14 cellular contexts compared by ENCODE assay signal in the genomic region with DNA sequence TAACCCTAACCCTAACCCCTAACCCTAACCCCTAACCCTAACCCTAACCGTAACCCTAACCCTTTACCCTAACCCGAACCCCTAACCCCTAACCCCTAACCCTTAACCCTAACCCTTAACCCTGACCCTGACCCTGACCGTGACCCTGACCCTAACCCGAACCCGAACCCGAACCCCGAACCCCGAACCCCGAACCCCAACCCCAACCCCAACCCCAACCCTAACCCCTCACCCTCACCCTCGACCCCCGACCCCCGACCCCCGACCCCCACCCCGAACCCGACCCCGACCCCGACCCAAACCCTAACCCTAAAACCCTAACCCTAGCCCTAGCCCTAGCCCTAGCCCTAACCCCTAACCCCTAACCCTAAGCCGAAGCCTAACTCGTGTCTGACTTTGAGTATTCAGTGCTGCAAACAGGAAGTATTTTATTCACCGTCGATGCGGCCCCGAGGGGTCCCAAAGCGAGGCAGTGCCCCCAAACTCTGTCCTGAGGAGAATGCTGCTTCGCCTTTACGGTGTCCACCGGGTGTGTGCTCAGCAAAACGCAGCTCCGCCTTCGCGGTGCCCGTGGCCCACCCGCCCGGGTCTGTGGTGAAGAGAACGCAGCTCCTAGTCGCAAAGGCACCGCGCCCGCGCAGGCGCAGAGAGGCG. TPM values are rescaled to one million over a fixed set of nuclear protein-coding genes. Genes with fewer than 3 reads are reported as not detected.
A peak's percentile ranks its signal among the peaks of the same experiment; 100 is the strongest.
DNase-seq lines count a peak whose midpoint lies in the region; ATAC-seq, FAIRE-seq and TF ChIP-seq lines count a peak whose summit lies in the region.
"Had no signal": no experiment of that assay in that cellular context is flagged by ENCODE, and none has a peak within 500 bp of the region (broad histone marks: within the 10 kb centered on the region; RNA-seq: fewer than 3 reads in every experiment).

No MANE protein-coding gene starts in this region.

- H3K4me1 ChIP-seq in NT2/D1 (ENCODE audit: insufficient read depth, insufficient read length): no peaks in the 10 kb centered on the region
- H3K4me1 ChIP-seq in heart left ventricle: peaks cover 0 to 3% (median 0%) of the 10 kb centered on the region in 12 donors
- H3K4me1 ChIP-seq in osteoblast (ENCODE audit: insufficient read depth, low read length): no peaks in the 10 kb centered on the region
- no peaks in the 10 kb centered on the region for H3K4me1 ChIP-seq in transverse colon

- ATAC-seq in heart left ventricle: peak in 3 of 4 donors; percentile 50 to 79 (median 70)

- no peak overlapping the region for H3K27ac ChIP-seq in heart left ventricle
- H3K27ac ChIP-seq in osteoblast (ENCODE audit: low read depth, low read length): no peak overlapping the region
- no peak overlapping the region for H3K27ac ChIP-seq in transverse colon

- H3K27ac Mint-ChIP-seq in mesothelial cell of epicardium: no peak overlapping the region
- H3K27ac Mint-ChIP-seq: GM23338, T-helper 17 cell had no signal

- DNase-seq in NT2/D1 (ENCODE audit: low read depth, low spot score) (no peak), heart left ventricle (peak in 1 of 5 donors; percentile 61), osteoblast (ENCODE audit: insufficient read length, low spot score, missing footprints) (peak; percentile 50), transverse colon (no peak), frontal cortex (ENCODE audit: low spot score in 2 of 2) (no peak), AG20443 (ENCODE audit: low spot score) (no peak), mesothelial cell of epicardium (ENCODE audit: low spot score in 2 of 2, unreplicated experiment in 2 of 2) (no peak)
- DNase-seq: C1 segment of cervical spinal cord; caudate nucleus; stimulated activated CD4-positive, alpha-beta T cell treated with anti-CD3 and anti-CD28 coated beads, Interleukin-2, amount 100 ng/mL, for 48 hours; T-helper 17 cell had no signal

- TF ChIP-seq EP300 in transverse colon (IDR thresholded peaks at IDR 0.05; ENCODE audit: low read depth): no peak

- no peak overlapping the region for H2AFZ ChIP-seq in osteoblast (ENCODE audit: low read length)
- H2AFZ ChIP-seq: GM23338 had no signal

- in situ Hi-C loops in transverse colon (cut with MboI; ENCODE audit: low pct_ligation_motif_present in 1 of 4, low pct_unique_long_range_greater_than_20kb in 1 of 4, low sequenced_read_pairs in 3 of 4): no loop called here

- no peaks in the 10 kb centered on the region for H4K20me1 ChIP-seq in osteoblast (ENCODE audit: insufficient read depth, low read length)

- no peak overlapping the region for H3K4me2 ChIP-seq in osteoblast (ENCODE audit: insufficient read depth, low read length)

- H3K4me3 Mint-ChIP-seq in mesothelial cell of epicardium: no peak overlapping the region
- H3K4me3 Mint-ChIP-seq: GM23338, T-helper 17 cell had no signal

- H3K36me3 ChIP-seq in NT2/D1 (ENCODE audit: insufficient read depth, insufficient read length, low read length): no peaks in the 10 kb centered on the region
- H3K36me3 ChIP-seq in heart left ventricle: no peaks in the 10 kb centered on the region
- no peaks in the 10 kb centered on the region for H3K36me3 ChIP-seq in osteoblast (ENCODE audit: insufficient read depth, low read length)
- no peaks in the 10 kb centered on the region for H3K36me3 ChIP-seq in transverse colon

- peaks cover 16% of the 10 kb centered on the region for H3K4me1 Mint-ChIP-seq in mesothelial cell of epicardium
- H3K4me1 Mint-ChIP-seq: GM23338, T-helper 17 cell had no signal

- TF ChIP-seq CTCF in heart left ventricle (IDR thresholded peaks at IDR 0.05) (no peak), osteoblast (IDR thresholded peaks at IDR 0.05; ENCODE audit: extremely low read depth, low read depth, low read length) (no peak), transverse colon (IDR thresholded peaks at IDR 0.05) (no peak), mesothelial cell of epicardium (IDR thresholded peaks at IDR 0.05; ENCODE audit: unreplicated experiment) (no peak)

- intact Hi-C loops in heart left ventricle (cut with DNase I): no loop called here
- intact Hi-C loops in transverse colon (cut with DNase I; ENCODE audit: low total_unique reads): no loop called here

- no peaks in the 10 kb centered on the region for H3K9me3 Mint-ChIP-seq in mesothelial cell of epicardium

- no peaks in the 10 kb centered on the region for H3K36me3 Mint-ChIP-seq in mesothelial cell of epicardium

- no peak for FAIRE-seq in frontal cortex (lab: Jason Lieb, UNC)
- FAIRE-seq: RCC 7860 had no signal

- H3K4me3 ChIP-seq in GM08714 (ENCODE audit: low read length) (peak overlapping the region; percentile 77; the same call in 1 of the 2 replicates), NT2/D1 (ENCODE audit: insufficient read length, low read depth) (peak overlapping the region; percentile 18), heart left ventricle (no peak overlapping the region), osteoblast (ENCODE audit: insufficient read depth, low read length) (no peak overlapping the region), transverse colon (no peak overlapping the region)

- peaks cover 2% of the 10 kb centered on the region for H3K27me3 Mint-ChIP-seq in mesothelial cell of epicardium (ENCODE audit: low read depth)

- H3K27me3 ChIP-seq in NT2/D1 (ENCODE audit: insufficient read depth, insufficient read length) (no peaks in the 10 kb centered on the region), heart left ventricle (peaks cover 0 to 4% (median 0%) of the 10 kb centered on the region in 9 donors), osteoblast (ENCODE audit: insufficient read depth, low read length) (no peaks in the 10 kb centered on the region), transverse colon (no peaks in the 10 kb centered on the region)

- TF ChIP-seq POLR2A in heart left ventricle (IDR thresholded peaks at IDR 0.05): no peak
- no peak for TF ChIP-seq POLR2A in transverse colon (IDR thresholded peaks at IDR 0.05)

- H3K79me2 ChIP-seq in osteoblast (ENCODE audit: insufficient read depth, low read length): no peaks in the 10 kb centered on the region

- no peak overlapping the region for H3K9ac ChIP-seq in NT2/D1 (ENCODE audit: insufficient read length, low read depth)

- peaks cover 18% of the 10 kb centered on the region for H3K9me3 ChIP-seq in NT2/D1 (ENCODE audit: insufficient read depth, low read length)
- peaks cover 0 to 5% (median 0%) of the 10 kb centered on the region in 12 donors for H3K9me3 ChIP-seq in heart left ventricle
- H3K9me3 ChIP-seq in osteoblast (ENCODE audit: low read depth, low read length): no peaks in the 10 kb centered on the region
- no peaks in the 10 kb centered on the region for H3K9me3 ChIP-seq in transverse colon

- 65 to 82% (median 77%) methylated on average over 20 to 42 of the region's 42 CpGs for WGBS in heart left ventricle, 4 donors
- WGBS in transverse colon (ENCODE audit: low coverage in 1 of 2), 2 donors: 87 to 91% methylated on average over 3 to 39 of the region's 42 CpGs

RNA-seq across cellular contexts. Expression of a gene that starts 36.0 kb away (rescaled TPM):
- total RNA-seq in heart left ventricle (10 to 100 TPM in 1 of 9 donors, 1 to 10 TPM in 8; 1.6 to 10.1 (median 3.9) TPM), osteoblast (not detected in 2 replicates), transverse colon (10 to 100 TPM; 23.7 to 53.9 (median 41.8) TPM), frontal cortex (8.6 TPM), mesothelial cell of epicardium (6.4 to 9.7 TPM (median 7.8 TPM) in 3 replicates)
- polyA plus RNA-seq in heart left ventricle: 1 to 10 TPM; 1.4 to 1.6 TPM

Comparison
In these comparisons a context has a peak if more than half of its experiments do, and no peak if none do; other contexts are left out.
1. H3K4me3 ChIP-seq: peak in GM08714 (single experiment) and NT2/D1 (single experiment); none in heart left ventricle (0 of 12), osteoblast (single experiment) and transverse colon (0 of 4).